38 cellular contexts compared by ENCODE assay signal in the genomic region with DNA sequence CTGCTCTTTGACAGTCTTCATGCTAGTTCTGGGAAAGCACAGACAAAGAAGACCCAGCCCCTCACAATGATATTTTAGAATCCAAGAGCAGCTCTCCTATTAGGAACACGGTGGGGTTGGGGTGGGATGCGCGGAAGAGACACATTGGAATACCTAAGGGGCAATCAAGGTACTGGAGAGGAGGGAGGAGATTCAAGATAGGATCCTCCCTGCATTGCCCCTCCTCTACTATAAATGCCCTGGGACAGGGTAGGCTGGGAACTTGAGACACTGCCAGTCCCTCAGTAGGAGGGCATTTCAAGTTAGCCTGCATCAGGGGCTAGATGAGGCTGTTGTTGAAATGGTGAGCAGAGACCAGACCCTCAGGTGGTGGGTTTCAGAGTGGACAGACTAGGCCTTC. TPM values are rescaled to one million over a fixed set of nuclear protein-coding genes. Genes with fewer than 3 reads are reported as not detected.
DNase-seq lines count a peak whose midpoint lies in the region; ATAC-seq, FAIRE-seq and TF ChIP-seq lines count a peak whose summit lies in the region.
"Had no signal": no experiment of that assay in that cellular context is flagged by ENCODE, and none has a peak within 500 bp of the region (broad histone marks: within the 10 kb centered on the region; RNA-seq: fewer than 3 reads in every experiment).

No MANE protein-coding gene starts in this region.

- TF ChIP-seq RAD21 in H1 (IDR thresholded peaks at IDR 0.05 in 1 of 2, conservative IDR thresholded peaks at IDR 0.05 in 1 of 2; ENCODE audit: low read depth in 2 of 2, low read length in 2 of 2) = no peak

- H3K4ac ChIP-seq in H9 (ENCODE audit: low read depth, low read length) (no peak overlapping the region), H1 (replicated peaks; ENCODE audit: insufficient read length, low read depth, low read length) (no peak overlapping the region)

- H3T11ph ChIP-seq in H9 (ENCODE audit: low read length) = no peak overlapping the region

- H3K36me3 Mint-ChIP-seq in H9 (ENCODE audit: insufficient read depth in 1 of 3, low read depth in 3 of 3) (peaks cover 26 to 96% (median 26%) of the 10 kb centered on the region in 3 experiments), endodermal cell (ENCODE audit: low read depth) (peaks cover 92% of the 10 kb centered on the region)
- H3K36me3 Mint-ChIP-seq: CD14-positive monocyte; CD4-positive, alpha-beta memory T cell; CD4-positive, CD25-positive, alpha-beta regulatory T cell; CD8-positive, alpha-beta memory T cell; CD8-positive, alpha-beta T cell had no signal

- H4K8ac ChIP-seq in H9 (replicated peaks; ENCODE audit: insufficient read length, low read depth, low read length) (no peak overlapping the region), H1 (ENCODE audit: extremely low read depth, insufficient read depth, low read length) (no peak overlapping the region)

- H4K20me1 ChIP-seq in H9 (ENCODE audit: control insufficient read depth, insufficient read depth, insufficient read length) (no peaks in the 10 kb centered on the region), H1 (replicated peaks in 1 of 2; ENCODE audit: control insufficient read depth in 1 of 2, insufficient read depth in 2 of 2, low read length in 2 of 2) (no peaks in the 10 kb centered on the region)
- H4K20me1 ChIP-seq: BLaER1; BLaER1 treated with 17β-estradiol and CSF1 and Interleukin-3, amounts not matched to agents 10 nM and 100 nM had no signal

- H3K4me3 ChIP-seq in H1 (ENCODE audit: extremely low read depth in 1 of 4, insufficient read depth in 2 of 4, low read depth in 3 of 4, low read length in 4 of 4) (no peak overlapping the region), endodermal cell (ENCODE audit: low read length) (no peak overlapping the region), esophagus muscularis mucosa (no peak overlapping the region)
- H3K4me3 ChIP-seq: A549; BLaER1; BLaER1 treated with 17β-estradiol and CSF1 and Interleukin-3, amounts not matched to agents 10 nM and 100 nM had no signal

- no peak overlapping the region for H2BK12ac ChIP-seq in H9 (ENCODE audit: insufficient read length, low read depth, low read length)
- 0 out of 2 replicates have a peak overlapping the region, but pooled peaks have one; percentile 27 for H2BK12ac ChIP-seq in H1 (ENCODE audit: low read depth, low read length)

- H2BK120ac ChIP-seq in H9 (ENCODE audit: low read depth, low read length, poor library complexity, severe bottlenecking) = no peak overlapping the region
- H2BK120ac ChIP-seq in H1 (replicated peaks; ENCODE audit: low read depth, low read length) = no peak overlapping the region

- no peak overlapping the region for H3K9ac ChIP-seq in H9 (ENCODE audit: extremely low read depth, insufficient read length, low read length)
- no peak overlapping the region for H3K9ac ChIP-seq in H1 (replicated peaks in 1 of 4; ENCODE audit: extremely low read depth in 1 of 4, low read depth in 3 of 4, low read length in 3 of 4)
- H3K9ac ChIP-seq in endodermal cell (ENCODE audit: extremely low read depth, low read length, poor library complexity, severe bottlenecking) = no peak overlapping the region
- H3K9ac ChIP-seq: BLaER1; BLaER1 treated with 17β-estradiol and CSF1 and Interleukin-3, amounts not matched to agents 10 nM and 100 nM had no signal

- CTCF ChIA-PET in H1 (lab: Charles Lee; ENCODE audit: partially characterized antibody) = no interaction called here

- H3K4me3 Mint-ChIP-seq in H9 = no peak overlapping the region
- H3K4me3 Mint-ChIP-seq in endodermal cell = no peak overlapping the region
- H3K4me3 Mint-ChIP-seq: B cell; CD14-positive monocyte; CD4-positive, alpha-beta memory T cell; CD4-positive, alpha-beta T cell; CD4-positive, CD25-positive, alpha-beta regulatory T cell; CD8-positive, alpha-beta memory T cell; CD8-positive, alpha-beta T cell had no signal

- H3K18ac ChIP-seq in H9 (ENCODE audit: insufficient read length, low read depth, low read length) = no peak overlapping the region
- H3K18ac ChIP-seq in H1 (ENCODE audit: extremely low read depth, low read length) = no peak overlapping the region

- H4K91ac ChIP-seq in H9 (ENCODE audit: insufficient read length, low read depth, low read length) = no peak overlapping the region
- no peak overlapping the region for H4K91ac ChIP-seq in H1 (replicated peaks; ENCODE audit: insufficient read length, low read length)

- no peak overlapping the region for H3K23ac ChIP-seq in H9 (ENCODE audit: insufficient read length, low read depth, low read length)
- H3K23ac ChIP-seq in H1 (ENCODE audit: insufficient read length) = no peak overlapping the region

- H3K4me1 ChIP-seq in H9 (ENCODE audit: insufficient read depth, low read length) (peaks cover 4% of the 10 kb centered on the region; the same call in 1 of the 2 replicates), H1 (replicated peaks in 1 of 4; ENCODE audit: control insufficient read depth in 3 of 4, insufficient read depth in 4 of 4, low read length in 3 of 4) (no peaks in the 10 kb centered on the region), endodermal cell (ENCODE audit: control insufficient read depth, insufficient read depth, low read length) (no peaks in the 10 kb centered on the region), esophagus muscularis mucosa (no peaks in the 10 kb centered on the region)
- H3K4me1 ChIP-seq: A549, BE2C, BLaER1, Caco-2 had no signal

- H3K14ac ChIP-seq in H9 (ENCODE audit: insufficient read depth, low read length) = no peak overlapping the region
- H3K14ac ChIP-seq in H1 (ENCODE audit: insufficient read length) = no peak overlapping the region

- no peak overlapping the region for H2AFZ ChIP-seq in H9 (ENCODE audit: low read length)
- no peak overlapping the region for H2AFZ ChIP-seq in H1 (ENCODE audit: low read length)

- H3K27me3 ChIP-seq in H9 (ENCODE audit: insufficient read depth, low read length) (no peaks in the 10 kb centered on the region), H1 (replicated peaks in 1 of 4; ENCODE audit: control insufficient read depth in 3 of 4, extremely low read depth in 1 of 4, insufficient read depth in 3 of 4, low read length in 3 of 4) (no peaks in the 10 kb centered on the region), endodermal cell (ENCODE audit: control insufficient read depth, insufficient read depth, low read length, poor library complexity, severe bottlenecking) (no peaks in the 10 kb centered on the region), esophagus muscularis mucosa (no peaks in the 10 kb centered on the region)
- H3K27me3 ChIP-seq: BE2C had no signal

- no peaks in the 10 kb centered on the region for H3K79me2 ChIP-seq in H9 (ENCODE audit: insufficient read depth, low read length)
- no peaks in the 10 kb centered on the region for H3K79me2 ChIP-seq in H1 (ENCODE audit: control insufficient read depth in 1 of 2, insufficient read depth in 2 of 2, low read length in 2 of 2)

- H4K5ac ChIP-seq in H9 (ENCODE audit: insufficient read length, low read depth, low read length) (no peak overlapping the region), H1 (ENCODE audit: insufficient read length, low read depth, low read length) (no peak overlapping the region)

- no peak for ATAC-seq in GM21737 (IDR thresholded peaks at IDR 0.05; ENCODE audit: unreplicated experiment)
- ATAC-seq: A549; CD8-positive, alpha-beta T cell had no signal

- WGBS in H9 (ENCODE audit: extremely low coverage, insufficient read length, low lambda C conversion rate) = no CpG with 5 or more reads among the region's 3 CpGs
- WGBS in H1 (ENCODE audit: extremely low coverage in 1 of 2, insufficient coverage in 1 of 2, insufficient read length in 1 of 2, insufficient replicate concordance in 2 of 2, low coverage in 1 of 2, low lambda C conversion rate in 2 of 2, missing lambda C conversion rate in 1 of 2), 2 experiments = 100% methylated on average over 3 of the region's 3 CpGs; no CpG with 5 or more reads in 1 of the 2 experiments
- WGBS in endodermal cell (ENCODE audit: insufficient coverage in 1 of 2, insufficient read length in 1 of 2), 2 experiments = 100% methylated on average over 3 of the region's 3 CpGs; no CpG with 5 or more reads in 1 of the 2 experiments
- WGBS in esophagus muscularis mucosa = 92% methylated on average over 3 of the region's 3 CpGs

- H3K79me1 ChIP-seq in H9 (ENCODE audit: insufficient read depth, low read depth, low read length, poor library complexity, severe bottlenecking) (no peaks in the 10 kb centered on the region), H1 (ENCODE audit: low read depth, low read length) (no peaks in the 10 kb centered on the region)

- TF ChIP-seq EP300 in H1 (IDR thresholded peaks at IDR 0.05; ENCODE audit: borderline replicate concordance in 1 of 2, low read depth in 2 of 2, low read length in 2 of 2) = no peak
- TF ChIP-seq EP300 in esophagus muscularis mucosa (IDR thresholded peaks at IDR 0.05) = no peak

- H2BK5ac ChIP-seq in H9 (ENCODE audit: insufficient read length, low read length) = no peak overlapping the region
- H2BK5ac ChIP-seq in H1 (ENCODE audit: low read depth, low read length) = no peak overlapping the region

- H3K36me3 ChIP-seq in H1 (ENCODE audit: control insufficient read depth in 2 of 4, insufficient read depth in 4 of 4, low read length in 3 of 4) (no peaks in the 10 kb centered on the region), endodermal cell (ENCODE audit: control insufficient read depth, insufficient read depth, low read length) (peaks cover 70% of the 10 kb centered on the region), esophagus muscularis mucosa (no peaks in the 10 kb centered on the region)
- H3K36me3 ChIP-seq: BE2C; BLaER1; BLaER1 treated with 17β-estradiol and CSF1 and Interleukin-3, amounts not matched to agents 10 nM and 100 nM had no signal

- H3K27me3 Mint-ChIP-seq in H9 (ENCODE audit: low read depth) (no peaks in the 10 kb centered on the region), endodermal cell (ENCODE audit: insufficient read depth) (no peaks in the 10 kb centered on the region)
- H3K27me3 Mint-ChIP-seq: B cell; CD4-positive, alpha-beta T cell had no signal

- peaks cover 3 to 11% of the 10 kb centered on the region in 2 experiments; a peak in 4 of 5 replicates for H3K9me3 Mint-ChIP-seq in H9
- no peaks in the 10 kb centered on the region for H3K9me3 Mint-ChIP-seq in endodermal cell
- H3K9me3 Mint-ChIP-seq: CD4-positive, alpha-beta memory T cell; CD4-positive, alpha-beta T cell; CD8-positive, alpha-beta memory T cell; CD8-positive, alpha-beta T cell had no signal

- DNase-seq in H9 (peak; percentile 51), H1 (ENCODE audit: low read depth in 1 of 2, low spot score in 2 of 2) (no peak), endodermal cell (peak; percentile 75), esophagus muscularis mucosa (ENCODE audit: extremely low spot score) (no peak), NCI-H446 treated with DMSO at 0.1 percent for 48 hours (lab: John Stamatoyannopoulos, UW) (no peak)
- DNase-seq: 8988T; ACHN; AML-193; BE2C; C1 segment of cervical spinal cord; Caco-2; Calu3; CD4-positive, alpha-beta memory T cell; CD4-positive, alpha-beta T cell; CD4-positive, CD25-positive, alpha-beta regulatory T cell; CD8-positive, alpha-beta memory T cell; CD8-positive, alpha-beta T cell; COR-L47; DMS 273 treated with DMSO at 0.1 percent for 48 hours; DMS153; DMS53; DMS79; DMS79 treated with DMSO at 0.1 percent for 48 hours; DND-41; EL had no signal

- H3K9me3 ChIP-seq in H9 (ENCODE audit: control insufficient read depth, low read depth, low read length) (no peaks in the 10 kb centered on the region), H1 (ENCODE audit: insufficient read depth in 2 of 2, low read depth in 1 of 2, low read length in 1 of 2) (no peaks in the 10 kb centered on the region), endodermal cell (ENCODE audit: control insufficient read depth, low read length) (no peaks in the 10 kb centered on the region), esophagus muscularis mucosa (peaks cover 0 to 4% (median 0%) of the 10 kb centered on the region in 4 donors)
- H3K9me3 ChIP-seq: A549, BE2C, Caco-2 had no signal

- no peak overlapping the region for H2BK20ac ChIP-seq in H9 (ENCODE audit: low read depth, low read length, poor library complexity, severe bottlenecking)
- H2BK20ac ChIP-seq in H1 (ENCODE audit: low read length) = no peak overlapping the region

- peaks cover 8 to 25% of the 10 kb centered on the region in 2 experiments for H3K4me1 Mint-ChIP-seq in H9
- peaks cover 58% of the 10 kb centered on the region for H3K4me1 Mint-ChIP-seq in endodermal cell
- H3K4me1 Mint-ChIP-seq: CD4-positive, alpha-beta memory T cell; CD4-positive, CD25-positive, alpha-beta regulatory T cell; CD8-positive, alpha-beta memory T cell had no signal

- no peak for TF ChIP-seq CTCF in H9 (conservative IDR thresholded peaks at IDR 0.05)
- TF ChIP-seq CTCF in H1 (IDR thresholded peaks at IDR 0.05; ENCODE audit: control extremely low read depth in 1 of 3, insufficient read depth in 1 of 3, low read depth in 1 of 3, low read length in 3 of 3) = no peak
- TF ChIP-seq CTCF in endodermal cell (conservative IDR thresholded peaks at IDR 0.05) = no peak
- no peak for TF ChIP-seq CTCF in esophagus muscularis mucosa (IDR thresholded peaks at IDR 0.05)

- H3K27ac Mint-ChIP-seq in H9 (peak overlapping the region in 1 of 3 experiments; percentile 72; a peak in 2 of 7 replicates), endodermal cell (peak overlapping the region; percentile 88)
- H3K27ac Mint-ChIP-seq: B cell; CD14-positive monocyte; CD4-positive, alpha-beta memory T cell; CD4-positive, alpha-beta T cell; CD4-positive, CD25-positive, alpha-beta regulatory T cell; CD8-positive, alpha-beta memory T cell; CD8-positive, alpha-beta T cell had no signal

- H3K27ac ChIP-seq in H9 (ENCODE audit: insufficient read length, low read depth, low read length) (no peak overlapping the region), H1 (ENCODE audit: low read depth, low read length) (no peak overlapping the region), endodermal cell (ENCODE audit: low read depth, low read length) (no peak overlapping the region), esophagus muscularis mucosa (replicated peaks in 1 of 4) (no peak overlapping the region)
- H3K27ac ChIP-seq: 22Rv1; A549; BLaER1; BLaER1 treated with 17β-estradiol and CSF1 and Interleukin-3, amounts not matched to agents 10 nM and 100 nM; C4-2B had no signal

- intact Hi-C loops in esophagus muscularis mucosa (cut with DNase I) = no loop called here

- H3K4me2 ChIP-seq in H9 (ENCODE audit: insufficient read depth, insufficient read length, low read length) = no peak overlapping the region
- H3K4me2 ChIP-seq in H1 (ENCODE audit: insufficient read depth in 1 of 2, low read depth in 2 of 2, low read length in 2 of 2) = no peak overlapping the region
- H3K4me2 ChIP-seq: A549; BLaER1; BLaER1 treated with 17β-estradiol and CSF1 and Interleukin-3, amounts not matched to agents 10 nM and 100 nM had no signal

- no peak overlapping the region for H3K56ac ChIP-seq in H9 (ENCODE audit: insufficient read length, low read depth, low read length)
- no peak overlapping the region for H3K56ac ChIP-seq in H1 (replicated peaks; ENCODE audit: insufficient read length, low read depth, low read length)

- POLR2A ChIA-PET in H1 (lab: Charles Lee; ENCODE audit: partially characterized antibody) = no interaction called here

- H3K23me2 ChIP-seq in H9 (ENCODE audit: insufficient read length, low read depth, low read length, poor library complexity, severe bottlenecking) (no peaks in the 10 kb centered on the region), H1 (ENCODE audit: low read depth, low read length) (no peaks in the 10 kb centered on the region)

- H2BK15ac ChIP-seq in H9 (ENCODE audit: low read depth, low read length) = no peak overlapping the region
- H2BK15ac ChIP-seq in H1 (ENCODE audit: low read length) = no peak overlapping the region

- H2AK5ac ChIP-seq in H9 (ENCODE audit: insufficient read length, low read length) (no peak overlapping the region), H1 (ENCODE audit: low read depth, low read length) (no peak overlapping the region)

- TF ChIP-seq POLR2A in H1 (IDR thresholded peaks at IDR 0.05; ENCODE audit: control extremely low read depth in 1 of 2, low read depth in 2 of 2, low read length in 2 of 2) = no peak
- TF ChIP-seq POLR2A in esophagus muscularis mucosa (IDR thresholded peaks at IDR 0.05; ENCODE audit: low read depth) = no peak

- no peak for FAIRE-seq in H1 (lab: Jason Lieb, UNC)
- FAIRE-seq: A204.1, A549, D721Med had no signal

RNA-seq across cellular contexts. Expression of a gene that starts 5.1 kb away (rescaled TPM):
- total RNA-seq in H9 (2021) = 0.66 and 0.74 TPM in 2 replicates
- 1.1 TPM in 1 of 2 replicates, not detected in the other for total RNA-seq in H1 (2021; fragmentation: NEBNext Ultra II Directional; extraction: Animal tissue kit (Norgen Biotek cat#: 25700))
- polyA plus RNA-seq in H1 (2011; rRNA removed) = 0.48 and 0.53 TPM in 2 replicates
- 0.89 TPM for polyA plus RNA-seq in H1 (2011; cell fraction: cytosol; rRNA removed)
- polyA plus RNA-seq in H1 (2011; cell fraction: nucleus; rRNA removed) = 2.1 TPM
- 0.94 to 1.8 TPM (median 1.3 TPM) in 4 replicates for polyA plus RNA-seq in H1 (2012, experiment 1 of 2)
- not detected for polyA plus RNA-seq in H1 (2012, experiment 2 of 2)
- 1.6 TPM for polyA plus RNA-seq in H1 (2013, experiment 1 of 2)
- 1.1 TPM for polyA plus RNA-seq in H1 (2013, experiment 2 of 2)
- polyA minus RNA-seq in H1 (2011; rRNA and poly(A)+ RNA removed) = 0.17 and 0.41 TPM in 2 replicates
- not detected for polyA minus RNA-seq in H1 (2011; cell fraction: cytosol; rRNA and poly(A)+ RNA removed)
- 0.60 TPM for polyA minus RNA-seq in H1 (2011; cell fraction: nucleus; rRNA and poly(A)+ RNA removed)
- under 1 TPM; 0.33 to 0.44 TPM for total RNA-seq in endodermal cell
- not detected for polyA plus RNA-seq in endodermal cell (2013, experiment 1 of 2)
- polyA plus RNA-seq in endodermal cell (2013, experiment 2 of 2) = not detected
- total RNA-seq in esophagus muscularis mucosa = 1 to 10 TPM in 2 of 4 donors, under 1 TPM in 2; 0.50 to 2.1 (median 1.3) TPM
- total RNA-seq: A673; B cell; Caco-2; Calu3; CD4-positive, alpha-beta memory T cell; CD4-positive, alpha-beta T cell; CD4-positive, CD25-positive, alpha-beta regulatory T cell; CD8-positive, alpha-beta memory T cell; CD8-positive, alpha-beta T cell; Daoy had no signal
- polyA plus RNA-seq: A549; BJ; CD14-positive monocyte; CD4-positive, alpha-beta memory T cell; CD4-positive, CD25-positive, alpha-beta regulatory T cell; CD8-positive, alpha-beta memory T cell had no signal

RNA-seq across cellular contexts. Expression of a gene that starts 49.0 kb away (rescaled TPM):
- 27.3 and 28.8 TPM in 2 replicates for total RNA-seq in H9 (2021)
- 18.5 and 18.6 TPM in 2 replicates for total RNA-seq in H1 (2021; fragmentation: NEBNext Ultra II Directional; extraction: Animal tissue kit (Norgen Biotek cat#: 25700))
- 65.9 and 78.4 TPM in 2 replicates for polyA plus RNA-seq in H1 (2011; rRNA removed)
- 51.7 TPM for polyA plus RNA-seq in H1 (2011; cell fraction: cytosol; rRNA removed)
- 77.5 TPM for polyA plus RNA-seq in H1 (2011; cell fraction: nucleus; rRNA removed)
- 28.9 to 41.5 TPM (median 39.6 TPM) in 4 replicates for polyA plus RNA-seq in H1 (2012, experiment 1 of 2)
- 3.5 TPM for polyA plus RNA-seq in H1 (2012, experiment 2 of 2)
- 105 TPM for polyA plus RNA-seq in H1 (2013, experiment 1 of 2)
- polyA plus RNA-seq in H1 (2013, experiment 2 of 2) = 106 TPM
- polyA minus RNA-seq in H1 (2011; rRNA and poly(A)+ RNA removed) = 208 and 277 TPM in 2 replicates
- polyA minus RNA-seq in H1 (2011; cell fraction: cytosol; rRNA and poly(A)+ RNA removed) = 59.8 TPM
- polyA minus RNA-seq in H1 (2011; cell fraction: nucleus; rRNA and poly(A)+ RNA removed) = 163 TPM
- total RNA-seq in endodermal cell = 10 to 100 TPM; 20.8 to 63.1 TPM
- 2.9 TPM for polyA plus RNA-seq in endodermal cell (2013, experiment 1 of 2)
- 3.6 TPM for polyA plus RNA-seq in endodermal cell (2013, experiment 2 of 2)
- 10 to 100 TPM in 3 of 4 donors, 1 to 10 TPM in 1; 7.8 to 15.0 (median 12.4) TPM for total RNA-seq in esophagus muscularis mucosa
- total RNA-seq: Caco-2; CD4-positive, CD25-positive, alpha-beta regulatory T cell; Daoy had no signal
- polyA plus RNA-seq: CD8-positive, alpha-beta memory T cell had no signal

Comparison
In these comparisons a context has a peak if more than half of its experiments do, and no peak if none do; other contexts are left out.
1. DNase-seq: peak in H9 (single experiment) and endodermal cell (single experiment); none in H1 (0 of 2), esophagus muscularis mucosa (single experiment) and NCI-H446 treated with DMSO at 0.1 percent for 48 hours (single experiment).